In the genomic region with DNA sequence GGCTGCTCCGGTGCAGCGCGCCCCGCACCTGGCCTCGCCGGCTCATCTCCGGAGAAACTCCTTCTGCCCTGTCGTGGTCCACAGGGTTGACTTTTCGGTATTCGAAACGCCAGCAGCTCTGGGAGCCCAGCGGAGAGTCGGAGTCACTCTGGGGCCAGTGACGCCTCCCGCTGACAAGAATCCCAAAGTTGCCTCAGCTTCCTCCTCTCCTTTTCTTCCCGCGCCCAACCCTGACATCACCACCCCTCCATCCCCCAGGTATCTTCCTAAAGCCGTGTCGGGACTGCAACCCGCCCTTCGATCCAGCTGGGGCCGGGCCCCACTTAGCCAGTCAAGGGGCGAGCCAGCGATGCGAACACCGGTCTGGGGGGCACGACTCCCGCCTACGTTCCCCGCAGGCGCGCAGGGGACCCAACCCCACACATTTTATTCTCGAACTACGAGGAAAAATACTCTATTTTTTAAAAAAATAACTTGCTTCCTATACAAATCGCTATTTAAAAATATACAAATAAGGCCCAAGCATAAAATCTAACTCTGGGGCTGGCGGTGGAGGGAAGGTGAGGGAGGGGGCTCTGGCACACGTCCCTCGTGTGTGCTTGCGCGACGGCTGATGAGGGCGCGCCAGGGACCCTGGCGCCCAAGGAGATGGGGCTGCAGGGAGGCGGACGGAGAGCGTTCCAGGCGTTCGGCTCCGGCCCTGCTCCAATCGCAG, we compare ENCODE assay signal across 1 cellular context.
TF ChIP-seq lines count a peak whose summit lies in the region.

No MANE protein-coding gene starts in this region.

TF ChIP-seq in H1, 55 proteins besides CTCF, POLR2A, EP300 and RAD21:
- TF ChIP-seq CBX8 (IDR thresholded peaks at IDR 0.05; ENCODE audit: borderline replicate concordance, low read depth, low read length): 0 out of 2 replicates have a peak, but pooled peaks have one; percentile 78
- TF ChIP-seq KDM4A (IDR thresholded peaks at IDR 0.05; ENCODE audit: low read depth, low read length, severe bottlenecking): peak; percentile 6
- 0 out of 4 replicates have a peak, but pooled peaks of 1 of the 2 experiments have one; percentile 4 for TF ChIP-seq HDAC2 (IDR thresholded peaks at IDR 0.05; ENCODE audit: borderline replicate concordance in 1 of 2, low read depth in 2 of 2, low read length in 2 of 2)
- TF ChIP-seq ATF2 (IDR thresholded peaks at IDR 0.05; ENCODE audit: low read length): no peak
- TF ChIP-seq SUZ12 (IDR thresholded peaks at IDR 0.05; ENCODE audit: low read length): peak; percentile 37; the same call in 1 of the 2 replicates
- TF ChIP-seq SIN3A (conservative IDR thresholded peaks at IDR 0.05 in 1 of 2, IDR thresholded peaks at IDR 0.05 in 1 of 2; ENCODE audit: low read depth in 1 of 2, low read length in 2 of 2): 0 out of 4 replicates have a peak, but pooled peaks of 1 of the 2 experiments have one; percentile 11
- TF ChIP-seq SIRT6 (IDR thresholded peaks at IDR 0.05; ENCODE audit: low read length): no peak
- peak; percentile 81 for TF ChIP-seq RNF2 (IDR thresholded peaks at IDR 0.05; ENCODE audit: borderline replicate concordance, low read depth, low read length, missing control alignments, poor library complexity, severe bottlenecking)
